In genomic region chr10:21501109-21501508, GRCh38 we compare ENCODE assay signal across 24 cellular contexts. TPM values are rescaled to one million over a fixed set of nuclear protein-coding genes. Genes with fewer than 3 reads are reported as not detected.
DNase-seq lines count a peak whose midpoint lies in the region; ATAC-seq and TF ChIP-seq lines count a peak whose summit lies in the region.
"Had no signal": no experiment of that assay in that cellular context is flagged by ENCODE, and none has a peak within 500 bp of the region (broad histone marks: within the 10 kb centered on the region; RNA-seq: fewer than 3 reads in every experiment).

No MANE protein-coding gene starts in this region.

- no peak overlapping the region for H3K27ac ChIP-seq in CD4-positive, alpha-beta T cell (ENCODE audit: low read depth, low read length)
- H3K27ac ChIP-seq in OCI-LY3 (ENCODE audit: low read length) (no peak overlapping the region), upper lobe of left lung (no peak overlapping the region)
- no peak overlapping the region for H3K27ac ChIP-seq in effector memory CD4-positive, alpha-beta T cell (ENCODE audit: insufficient read depth, low read length, poor library complexity, severe bottlenecking)
- H3K27ac ChIP-seq: parathyroid adenoma, uterus had no signal

- intact Hi-C loops in CD4-positive, alpha-beta T cell (cut with DNase I, micrococcal nuclease): loop anchor here in 1 of 2 experiments (2.0 kb wide), 1 partner anchor 14 kb away; no protein-coding TSS in a partner anchor

- no peak for TF ChIP-seq POLR2A in upper lobe of left lung (IDR thresholded peaks at IDR 0.05)

- peaks cover 13% of the 10 kb centered on the region for H3K4me1 ChIP-seq in OCI-LY3 (ENCODE audit: low read length)
- peaks cover 51% of the 10 kb centered on the region for H3K4me1 ChIP-seq in iPS-15b (ENCODE audit: control insufficient read depth, insufficient read depth, low read length)
- peaks cover 73% of the 10 kb centered on the region for H3K4me1 ChIP-seq in neuron (ENCODE audit: insufficient read depth, low read length)
- H3K4me1 ChIP-seq in effector memory CD4-positive, alpha-beta T cell (ENCODE audit: control insufficient read depth, insufficient read depth, low read length, poor library complexity, severe bottlenecking): peaks cover 22% of the 10 kb centered on the region
- peaks cover 19 to 25% (median 23%) of the 10 kb centered on the region in 4 donors for H3K4me1 ChIP-seq in upper lobe of left lung
- H3K4me1 ChIP-seq: parathyroid adenoma, uterus had no signal

- H3K4me3 Mint-ChIP-seq in CD4-positive, alpha-beta T cell: peak overlapping the region; percentile 16
- H3K4me3 Mint-ChIP-seq: activated CD4-positive, alpha-beta T cell treated with anti-CD3 and anti-CD28 coated beads, Interleukin-2, amount 10 ng/mL, durations not matched to agents 24 days and 14 days; activated naive CD4-positive, alpha-beta T cell treated with anti-CD3 and anti-CD28 coated beads, Interleukin-2, amount 10 ng/mL, durations not matched to agents 7 days and 5 days; memory B cell had no signal

- H3K36me3 Mint-ChIP-seq in CD4-positive, alpha-beta T cell (ENCODE audit: low read depth): no peaks in the 10 kb centered on the region
- H3K36me3 Mint-ChIP-seq: activated naive CD4-positive, alpha-beta T cell treated with anti-CD3 and anti-CD28 coated beads, Interleukin-2, amount 10 ng/mL, durations not matched to agents 7 days and 5 days; memory B cell; naive B cell had no signal

- H3K4me1 Mint-ChIP-seq in CD4-positive, alpha-beta T cell (ENCODE audit: low read depth): peaks cover 18% of the 10 kb centered on the region

- H3K9me3 Mint-ChIP-seq in CD4-positive, alpha-beta T cell: no peaks in the 10 kb centered on the region
- H3K9me3 Mint-ChIP-seq: activated CD4-positive, alpha-beta T cell treated with anti-CD3 and anti-CD28 coated beads, Interleukin-2, amount 10 ng/mL, durations not matched to agents 24 days and 14 days; activated naive CD4-positive, alpha-beta T cell treated with anti-CD3 and anti-CD28 coated beads, Interleukin-2, amount 10 ng/mL, durations not matched to agents 7 days and 5 days; memory B cell; naive B cell had no signal

- no peak for TF ChIP-seq EP300 in upper lobe of left lung (IDR thresholded peaks at IDR 0.05)

- no peak overlapping the region for H3K9ac ChIP-seq in OCI-LY3 (ENCODE audit: low read length)
- H3K9ac ChIP-seq in iPS-15b (ENCODE audit: low read depth, low read length): no peak overlapping the region
- H3K9ac ChIP-seq: parathyroid adenoma had no signal

- ATAC-seq in CD4-positive, alpha-beta T cell (ENCODE audit: poor library complexity): no peak
- ATAC-seq in GM19035 (IDR thresholded peaks at IDR 0.05; ENCODE audit: unreplicated experiment) (no peak), upper lobe of left lung (ENCODE audit: low FRiP score in 2 of 2) (no peak)
- ATAC-seq: left cardiac atrium, SK-N-SH treated with all-trans-retinoic acid at 6 μM for 48 hours had no signal

- peaks cover 50% of the 10 kb centered on the region for H3K27me3 ChIP-seq in CD4-positive, alpha-beta T cell (ENCODE audit: control insufficient read depth, insufficient read depth, low read length)
- H3K27me3 ChIP-seq in OCI-LY3 (ENCODE audit: low read depth, low read length): peaks cover 33% of the 10 kb centered on the region
- peaks cover 50% of the 10 kb centered on the region for H3K27me3 ChIP-seq in iPS-15b (ENCODE audit: control insufficient read depth, insufficient read depth, low read length)
- no peaks in the 10 kb centered on the region for H3K27me3 ChIP-seq in neuron (ENCODE audit: insufficient read depth, low read length)
- peaks cover 44% of the 10 kb centered on the region for H3K27me3 ChIP-seq in effector memory CD4-positive, alpha-beta T cell (replicated peaks; ENCODE audit: control insufficient read depth, insufficient read depth, low read length, poor library complexity, severe bottlenecking)
- H3K27me3 ChIP-seq in upper lobe of left lung: peaks cover 0 to 12% (median 5%) of the 10 kb centered on the region in 4 donors
- H3K27me3 ChIP-seq: uterus had no signal

- H3K36me3 ChIP-seq in OCI-LY3 (replicated peaks; ENCODE audit: low read depth, low read length) (no peaks in the 10 kb centered on the region), iPS-15b (ENCODE audit: control insufficient read depth, insufficient read depth, low read length) (no peaks in the 10 kb centered on the region), neuron (ENCODE audit: insufficient read depth, low read length) (no peaks in the 10 kb centered on the region), upper lobe of left lung (no peaks in the 10 kb centered on the region)
- no peaks in the 10 kb centered on the region for H3K36me3 ChIP-seq in effector memory CD4-positive, alpha-beta T cell (ENCODE audit: control insufficient read depth, insufficient read depth, low read length)
- H3K36me3 ChIP-seq: uterus had no signal

- no peaks in the 10 kb centered on the region for H3K79me2 ChIP-seq in OCI-LY3 (ENCODE audit: low read length)
- H3K79me2 ChIP-seq: parathyroid adenoma had no signal

- peak overlapping the region; percentile 22 for H3K4me2 ChIP-seq in OCI-LY3 (ENCODE audit: low read length)

- H3K9me3 ChIP-seq in CD4-positive, alpha-beta T cell (ENCODE audit: control insufficient read depth, low read length): no peaks in the 10 kb centered on the region
- H3K9me3 ChIP-seq in OCI-LY3 (ENCODE audit: insufficient read depth, low read length) (no peaks in the 10 kb centered on the region), iPS-15b (ENCODE audit: control insufficient read depth, insufficient read depth, low read length) (no peaks in the 10 kb centered on the region), neuron (ENCODE audit: low read length) (no peaks in the 10 kb centered on the region), upper lobe of left lung (no peaks in the 10 kb centered on the region)
- no peaks in the 10 kb centered on the region for H3K9me3 ChIP-seq in effector memory CD4-positive, alpha-beta T cell (ENCODE audit: control insufficient read depth, low read length)
- H3K9me3 ChIP-seq: uterus had no signal

- TF ChIP-seq CTCF in CD4-positive, alpha-beta T cell (IDR thresholded peaks at IDR 0.05): no peak
- no peak for TF ChIP-seq CTCF in OCI-LY3 (IDR thresholded peaks at IDR 0.05; ENCODE audit: low read depth, low read length)
- no peak for TF ChIP-seq CTCF in upper lobe of left lung (IDR thresholded peaks at IDR 0.05)

- 91 to 100% methylated on average over 4 to 5 of the region's 5 CpGs for WGBS in upper lobe of left lung, 2 donors

- POLR2A ChIA-PET in CD4-positive, alpha-beta T cell (lab: Charles Lee): no interaction called here

- CTCF ChIA-PET in CD4-positive, alpha-beta T cell (lab: Charles Lee): no interaction called here

- H4K20me1 ChIP-seq in OCI-LY3 (ENCODE audit: insufficient read depth, low read length): no peaks in the 10 kb centered on the region

- H2AFZ ChIP-seq in OCI-LY3 (ENCODE audit: low read depth, low read length) (no peak overlapping the region), neuron (ENCODE audit: low read depth, low read length) (no peak overlapping the region)
- H2AFZ ChIP-seq: parathyroid adenoma had no signal

- H3K27me3 Mint-ChIP-seq in CD4-positive, alpha-beta T cell: peaks cover 57% of the 10 kb centered on the region

- H3K4me3 ChIP-seq in OCI-LY3 (ENCODE audit: low read length) (no peak overlapping the region), iPS-15b (ENCODE audit: low read depth, low read length) (peak overlapping the region; percentile 67), neuron (ENCODE audit: low read length) (peak overlapping the region; percentile 97), upper lobe of left lung (no peak overlapping the region)
- H3K4me3 ChIP-seq in effector memory CD4-positive, alpha-beta T cell (ENCODE audit: insufficient read depth, low read depth, low read length, poor library complexity, severe bottlenecking): no peak overlapping the region
- H3K4me3 ChIP-seq: uterus had no signal

- H3K27ac Mint-ChIP-seq in CD4-positive, alpha-beta T cell: no peak overlapping the region
- H3K27ac Mint-ChIP-seq: activated CD4-positive, alpha-beta T cell treated with anti-CD3 and anti-CD28 coated beads, Interleukin-2, amount 10 ng/mL, durations not matched to agents 24 days and 14 days; activated naive CD4-positive, alpha-beta T cell treated with anti-CD3 and anti-CD28 coated beads, Interleukin-2, amount 10 ng/mL, durations not matched to agents 7 days and 5 days; memory B cell; naive B cell had no signal

- DNase-seq in CD4-positive, alpha-beta T cell: no peak
- DNase-seq in activated CD4-positive, alpha-beta T cell treated with anti-CD3 and anti-CD28 coated beads for 1 hour: no peak
- DNase-seq in effector memory CD4-positive, alpha-beta T cell: no peak
- DNase-seq in upper lobe of left lung: no peak
- DNase-seq: activated CD4-positive, alpha-beta T cell treated with anti-CD3 and anti-CD28 coated beads, Interleukin-2, amount 10 ng/mL, durations not matched to agents 24 days and 14 days; activated naive CD4-positive, alpha-beta T cell treated with anti-CD3 and anti-CD28 coated beads, Interleukin-2, amount 10 ng/mL, durations not matched to agents 7 days and 5 days; activated T-cell treated with anti-CD3 and anti-CD28 coated beads, Interleukin-2, amount 50 U/mL, for 48 hours; AML-193; amniotic stem cell; cortex of kidney; GDM1; left cardiac atrium; naive B cell; NCI-H1930; NCI-H748 treated with DMSO at 0.1 percent for 48 hours; T-helper 2 cell; uterus had no signal

RNA-seq across cellular contexts. Expression of gene SKIDA1, which starts 24.4 kb away (rescaled TPM):
- total RNA-seq in CD4-positive, alpha-beta T cell: under 1 TPM; 0.22 to 0.25 TPM
- total RNA-seq in upper lobe of left lung: 1 to 10 TPM in 2 of 6 donors, under 1 TPM in 4; under 0.01 to 1.6 (median 0.86) TPM

RNA-seq across cellular contexts. Expression of gene MLLT10, which starts 32.9 kb away (rescaled TPM):
- total RNA-seq in CD4-positive, alpha-beta T cell: 10 to 100 TPM; 46.0 to 64.1 TPM
- 10 to 100 TPM; 40.1 to 63.9 (median 53.9) TPM for total RNA-seq in upper lobe of left lung

Comparison
In these comparisons a context has a peak if more than half of its experiments do, and no peak if none do; other contexts are left out.
1. H3K4me3 ChIP-seq: peak in iPS-15b (single experiment) and neuron (single experiment); none in OCI-LY3 (single experiment), effector memory CD4-positive, alpha-beta T cell (single experiment) and upper lobe of left lung (0 of 4).